ENCODE assay signal across 26 cellular contexts in genomic region chr4:2067446-2068197, GRCh38. TPM values are rescaled to one million over a fixed set of nuclear protein-coding genes. Genes with fewer than 3 reads are reported as not detected.
DNase-seq lines count a peak whose midpoint lies in the region; ATAC-seq, FAIRE-seq and TF ChIP-seq lines count a peak whose summit lies in the region.
"Had no signal": no experiment of that assay in that cellular context is flagged by ENCODE, and none has a peak within 500 bp of the region (broad histone marks: within the 10 kb centered on the region; RNA-seq: fewer than 3 reads in every experiment).

No MANE protein-coding gene starts in this region.

- CTCF ChIA-PET in activated CD8-positive, alpha-beta memory T cell treated with anti-CD3 and anti-CD28 coated beads, Interleukin-2, amount 10 ng/mL, durations not matched to agents 7 days and 5 days (lab: Charles Lee): no interaction called here
- CTCF ChIA-PET in Panc1 (lab: Charles Lee): no interaction called here

- H3K36me3 Mint-ChIP-seq in activated CD8-positive, alpha-beta memory T cell treated with anti-CD3 and anti-CD28 coated beads, Interleukin-2, amount 10 ng/mL, durations not matched to agents 7 days and 5 days: no peaks in the 10 kb centered on the region
- H3K36me3 Mint-ChIP-seq: CD8-positive, alpha-beta memory T cell; natural killer cell treated with Interleukin-12 subunit alpha and Interleukin-12 subunit beta and Interleukin-15 and Interleukin-18, amount 100 ng/mL, for 72 hours; type B pancreatic cell had no signal

- in situ Hi-C loops in Panc1 (cut with HindIII; ENCODE audit: low pct_unique_long_range_greater_than_20kb, low sequenced_read_pairs): no loop called here

- FAIRE-seq in kidney (lab: Jason Lieb, UNC): no peak

- no peak overlapping the region for H3K4me3 ChIP-seq in Panc1 (ENCODE audit: low read depth in 2 of 2, low read length in 2 of 2)
- H3K4me3 ChIP-seq in kidney (ENCODE audit: low read length in 2 of 2): no peak overlapping the region
- H3K4me3 ChIP-seq in psoas muscle: no peak overlapping the region
- H3K4me3 ChIP-seq: stomach had no signal

- no peak for ATAC-seq in activated CD8-positive, alpha-beta memory T cell treated with anti-CD3 and anti-CD28 coated beads, Interleukin-2, amount 10 ng/mL, durations not matched to agents 7 days and 5 days
- ATAC-seq in Panc1 (no peak), psoas muscle (peak in 3 of 4 donors; percentile 18 to 51 (median 28)), SK-N-SH treated with all-trans-retinoic acid at 6 μM for 48 hours (no peak), HG02759 (IDR thresholded peaks at IDR 0.05; ENCODE audit: unreplicated experiment) (no peak)
- ATAC-seq: activated CD4-positive, CD25-positive, alpha-beta regulatory T cell treated with anti-CD3 and anti-CD28 coated beads, Interleukin-2, amount 50 U/mL, for 24 hours; activated CD8-positive, alpha-beta T cell treated with anti-CD3 and anti-CD28 coated beads, Interleukin-2, amount 10 ng/mL, durations not matched to agents 7 days and 5 days; left lobe of liver; natural killer cell treated with Interleukin-12 subunit alpha and Interleukin-12 subunit beta and Interleukin-15 and Interleukin-18, amount 100 ng/mL, for 72 hours had no signal

- H3K27me3 ChIP-seq in Panc1 (ENCODE audit: control insufficient read depth, insufficient read depth, low read length) (no peaks in the 10 kb centered on the region), psoas muscle (ENCODE audit: insufficient read depth in 3 of 3, low read length in 2 of 3) (no peaks in the 10 kb centered on the region)

- DNase-seq in activated CD8-positive, alpha-beta memory T cell treated with anti-CD3 and anti-CD28 coated beads, Interleukin-2, amount 50 U/mL, for 4 hours: peak; percentile 1
- no peak for DNase-seq in activated CD8-positive, alpha-beta memory T cell treated with anti-CD3 and anti-CD28 coated beads, Interleukin-2, amount 10 ng/mL, durations not matched to agents 7 days and 5 days
- DNase-seq in Panc1 (ENCODE audit: low read depth, low spot score): no peak
- DNase-seq in kidney: peak; percentile 56
- peak in 1 of 2 donors; percentile 44 for DNase-seq in psoas muscle
- DNase-seq in GOT3 (lab: John Stamatoyannopoulos, UW): no peak
- DNase-seq: activated CD8-positive, alpha-beta T cell treated with anti-CD3 and anti-CD28 coated beads, Interleukin-2, amount 10 ng/mL, durations not matched to agents 7 days and 5 days; activated naive CD4-positive, alpha-beta T cell treated with anti-CD3 and anti-CD28 coated beads for 36 hours; activated T-cell treated with anti-CD3 and anti-CD28 coated beads, Interleukin-2, amount 50 U/mL, for 24 hours; DMS153; effector memory CD4-positive, alpha-beta T cell; foreskin fibroblast; NCI-H1436; NCI-H446 treated with DMSO at 0.1 percent for 48 hours; SHP77 treated with DMSO at 0.1 percent for 48 hours; stimulated activated CD8-positive, alpha-beta memory T cell treated with anti-CD3 and anti-CD28 coated beads, Interleukin-4, amount 100 ng/mL, for 48 hours; stomach had no signal

- H3K36me3 ChIP-seq in Panc1 (ENCODE audit: control insufficient read depth, insufficient read depth, low read length): no peaks in the 10 kb centered on the region
- no peaks in the 10 kb centered on the region for H3K36me3 ChIP-seq in kidney (ENCODE audit: control insufficient read depth in 1 of 2, insufficient read depth in 2 of 2, low read length in 2 of 2)
- no peaks in the 10 kb centered on the region for H3K36me3 ChIP-seq in psoas muscle (ENCODE audit: insufficient read depth in 1 of 2, low read depth in 1 of 2)
- H3K36me3 ChIP-seq: stomach had no signal

- H3K9me3 Mint-ChIP-seq in activated CD8-positive, alpha-beta memory T cell treated with anti-CD3 and anti-CD28 coated beads, Interleukin-2, amount 10 ng/mL, durations not matched to agents 7 days and 5 days (ENCODE audit: low read depth): no peaks in the 10 kb centered on the region
- H3K9me3 Mint-ChIP-seq: activated naive CD4-positive, alpha-beta T cell treated with anti-CD3 and anti-CD28 coated beads for 36 hours; activated T-cell treated with anti-CD3 and anti-CD28 coated beads, Interleukin-2, amount 50 U/mL, for 24 hours; CD8-positive, alpha-beta memory T cell; central memory CD8-positive, alpha-beta T cell; natural killer cell treated with Interleukin-12 subunit alpha and Interleukin-12 subunit beta and Interleukin-15 and Interleukin-18, amount 100 ng/mL, for 72 hours; type B pancreatic cell had no signal

- no peak overlapping the region for H3K27ac Mint-ChIP-seq in activated CD8-positive, alpha-beta memory T cell treated with anti-CD3 and anti-CD28 coated beads, Interleukin-2, amount 10 ng/mL, durations not matched to agents 7 days and 5 days
- H3K27ac Mint-ChIP-seq: activated CD8-positive, alpha-beta T cell treated with anti-CD3 and anti-CD28 coated beads, Interleukin-2, amount 10 ng/mL, durations not matched to agents 7 days and 5 days; activated naive CD4-positive, alpha-beta T cell treated with anti-CD3 and anti-CD28 coated beads for 36 hours; activated T-cell treated with anti-CD3 and anti-CD28 coated beads, Interleukin-2, amount 50 U/mL, for 24 hours; natural killer cell treated with Interleukin-12 subunit alpha and Interleukin-12 subunit beta and Interleukin-15 and Interleukin-18, amount 100 ng/mL, for 72 hours; type B pancreatic cell had no signal

- H3K27ac ChIP-seq in Panc1 (ENCODE audit: low read length): no peak overlapping the region
- H3K27ac ChIP-seq in kidney (ENCODE audit: low read depth in 2 of 2, low read length in 2 of 2): no peak overlapping the region
- no peak overlapping the region for H3K27ac ChIP-seq in psoas muscle
- H3K27ac ChIP-seq: KMS-11, stomach had no signal

- intact Hi-C loops in Panc1 (cut with micrococcal nuclease; ENCODE audit: unreplicated experiment): no loop called here
- intact Hi-C loops in kidney (cut with DNase I): no loop called here
- intact Hi-C loops in psoas muscle (cut with DNase I): no loop called here

- H3K27me3 Mint-ChIP-seq in activated CD8-positive, alpha-beta memory T cell treated with anti-CD3 and anti-CD28 coated beads, Interleukin-2, amount 10 ng/mL, durations not matched to agents 7 days and 5 days: no peaks in the 10 kb centered on the region
- H3K27me3 Mint-ChIP-seq: activated T-cell treated with anti-CD3 and anti-CD28 coated beads, Interleukin-2, amount 50 U/mL, for 24 hours; CD8-positive, alpha-beta memory T cell; type B pancreatic cell had no signal

- TF ChIP-seq CTCF in Panc1 (IDR thresholded peaks at IDR 0.05) (no peak), kidney (IDR thresholded peaks at IDR 0.05; ENCODE audit: borderline replicate concordance, extremely low read depth, insufficient read depth) (no peak), psoas muscle (IDR thresholded peaks at IDR 0.05) (no peak)

- no peak overlapping the region for H3K9ac ChIP-seq in kidney (ENCODE audit: low read length in 2 of 2)
- H3K9ac ChIP-seq: KMS-11 had no signal

- H3K4me1 Mint-ChIP-seq in activated CD8-positive, alpha-beta memory T cell treated with anti-CD3 and anti-CD28 coated beads, Interleukin-2, amount 10 ng/mL, durations not matched to agents 7 days and 5 days: no peaks in the 10 kb centered on the region
- H3K4me1 Mint-ChIP-seq: CD8-positive, alpha-beta memory T cell; central memory CD8-positive, alpha-beta T cell had no signal

- TSS peak; percentile 62 for BruUV-seq in Panc1 (replicated peaks; lab: Mats Ljungman, UMichigan)

- POLR2A ChIA-PET in Panc1 (lab: Charles Lee): no interaction called here

- H3K4me1 ChIP-seq in Panc1 (ENCODE audit: control insufficient read depth, insufficient read depth, low read length) (peaks cover 11% of the 10 kb centered on the region), kidney (ENCODE audit: control insufficient read depth in 1 of 2, insufficient read depth in 1 of 2, low read depth in 1 of 2, low read length in 2 of 2) (peaks cover 0 to 12% of the 10 kb centered on the region in 2 donors), psoas muscle (no peaks in the 10 kb centered on the region)

- 56 to 65% (median 60%) methylated on average over 24 to 26 of the region's 26 CpGs for WGBS in psoas muscle, 3 donors

- H3K9me3 ChIP-seq in Panc1 (ENCODE audit: control insufficient read depth, insufficient read depth, low read depth, low read length) (no peaks in the 10 kb centered on the region), kidney (ENCODE audit: control insufficient read depth in 1 of 2, low read length in 2 of 2) (no peaks in the 10 kb centered on the region), psoas muscle (no peaks in the 10 kb centered on the region)
- H3K9me3 ChIP-seq: stomach had no signal

- H3K4me3 Mint-ChIP-seq in activated CD8-positive, alpha-beta memory T cell treated with anti-CD3 and anti-CD28 coated beads, Interleukin-2, amount 10 ng/mL, durations not matched to agents 7 days and 5 days: no peak overlapping the region
- H3K4me3 Mint-ChIP-seq: activated CD8-positive, alpha-beta T cell treated with anti-CD3 and anti-CD28 coated beads, Interleukin-2, amount 10 ng/mL, durations not matched to agents 7 days and 5 days; activated naive CD4-positive, alpha-beta T cell treated with anti-CD3 and anti-CD28 coated beads for 36 hours; activated T-cell treated with anti-CD3 and anti-CD28 coated beads, Interleukin-2, amount 50 U/mL, for 24 hours; CD8-positive, alpha-beta memory T cell; central memory CD8-positive, alpha-beta T cell; natural killer cell treated with Interleukin-12 subunit alpha and Interleukin-12 subunit beta and Interleukin-15 and Interleukin-18, amount 100 ng/mL, for 72 hours; type B pancreatic cell had no signal

TF ChIP-seq in SK-N-SH treated with all-trans-retinoic acid at 6 μM for 48 hours, 23 proteins besides CTCF, POLR2A, EP300 and RAD21 (continues in another document):
- TF ChIP-seq TOX (CRISPR knock-in tag; IDR thresholded peaks at IDR 0.05; ENCODE audit: borderline replicate concordance) (no peak), ESRRG (CRISPR knock-in tag; IDR thresholded peaks at IDR 0.05) (no peak), ZNF565 (CRISPR knock-in tag; conservative IDR thresholded peaks at IDR 0.05; ENCODE audit: low read depth) (no peak), ARNTL (CRISPR knock-in tag; IDR thresholded peaks at IDR 0.05; ENCODE audit: borderline replicate concordance, low read depth) (no peak), GLIS3 (CRISPR knock-in tag; IDR thresholded peaks at IDR 0.05) (no peak)

RNA-seq across cellular contexts. Expression of gene NAT8L, which starts 8.5 kb away (rescaled TPM):
- under 1 TPM; 0.09 to 0.40 TPM for total RNA-seq in activated CD8-positive, alpha-beta memory T cell treated with anti-CD3 and anti-CD28 coated beads, Interleukin-2, amount 10 ng/mL, durations not matched to agents 7 days and 5 days
- total RNA-seq in Panc1 (2021; ENCODE audit: unreplicated experiment) (16.6 TPM), kidney (2.7 TPM), psoas muscle (1 to 10 TPM; 3.4 to 7.2 (median 4.8) TPM)
- 25.9 TPM for polyA plus RNA-seq in Panc1 (2012; ENCODE audit: insufficient read length)
- polyA plus RNA-seq in kidney (ENCODE audit: insufficient read depth, low read depth, low replicate concordance) (12.5 TPM), psoas muscle (1 to 10 TPM in 2 of 3 donors, under 1 TPM in 1; 0.72 to 1.7 (median 1.5) TPM)
- polyA plus RNA-seq: CD8-positive, alpha-beta memory T cell had no signal

RNA-seq across cellular contexts. Expression of gene NELFA, which starts 58.8 kb away (rescaled TPM):
- total RNA-seq in activated CD8-positive, alpha-beta memory T cell treated with anti-CD3 and anti-CD28 coated beads, Interleukin-2, amount 10 ng/mL, durations not matched to agents 7 days and 5 days: 10 to 100 TPM; 40.1 to 42.6 TPM
- total RNA-seq in Panc1 (2021; ENCODE audit: unreplicated experiment) (27.0 TPM), kidney (39.1 TPM), psoas muscle (10 to 100 TPM; 11.4 to 20.2 (median 12.2) TPM)
- 40.7 TPM for polyA plus RNA-seq in Panc1 (2012; ENCODE audit: insufficient read length)
- polyA plus RNA-seq in kidney (ENCODE audit: insufficient read depth, low read depth, low replicate concordance) (17.8 TPM), psoas muscle (10 to 100 TPM; 13.2 to 16.5 (median 15.2) TPM)

Comparison
In these comparisons a context has a peak if more than half of its experiments do, and no peak if none do; other contexts are left out.
1. DNase-seq: peak in activated CD8-positive, alpha-beta memory T cell treated with anti-CD3 and anti-CD28 coated beads, Interleukin-2, amount 50 U/mL, for 4 hours (single experiment) and kidney (single experiment); none in activated CD8-positive, alpha-beta memory T cell treated with anti-CD3 and anti-CD28 coated beads, Interleukin-2, amount 10 ng/mL, durations not matched to agents 7 days and 5 days (single experiment), Panc1 (single experiment) and GOT3 (single experiment).
2. ATAC-seq: peak in psoas muscle (3 of 4); none in activated CD8-positive, alpha-beta memory T cell treated with anti-CD3 and anti-CD28 coated beads, Interleukin-2, amount 10 ng/mL, durations not matched to agents 7 days and 5 days (single experiment), Panc1 (single experiment), SK-N-SH treated with all-trans-retinoic acid at 6 μM for 48 hours (single experiment) and HG02759 (single experiment).